In the genomic region with DNA sequence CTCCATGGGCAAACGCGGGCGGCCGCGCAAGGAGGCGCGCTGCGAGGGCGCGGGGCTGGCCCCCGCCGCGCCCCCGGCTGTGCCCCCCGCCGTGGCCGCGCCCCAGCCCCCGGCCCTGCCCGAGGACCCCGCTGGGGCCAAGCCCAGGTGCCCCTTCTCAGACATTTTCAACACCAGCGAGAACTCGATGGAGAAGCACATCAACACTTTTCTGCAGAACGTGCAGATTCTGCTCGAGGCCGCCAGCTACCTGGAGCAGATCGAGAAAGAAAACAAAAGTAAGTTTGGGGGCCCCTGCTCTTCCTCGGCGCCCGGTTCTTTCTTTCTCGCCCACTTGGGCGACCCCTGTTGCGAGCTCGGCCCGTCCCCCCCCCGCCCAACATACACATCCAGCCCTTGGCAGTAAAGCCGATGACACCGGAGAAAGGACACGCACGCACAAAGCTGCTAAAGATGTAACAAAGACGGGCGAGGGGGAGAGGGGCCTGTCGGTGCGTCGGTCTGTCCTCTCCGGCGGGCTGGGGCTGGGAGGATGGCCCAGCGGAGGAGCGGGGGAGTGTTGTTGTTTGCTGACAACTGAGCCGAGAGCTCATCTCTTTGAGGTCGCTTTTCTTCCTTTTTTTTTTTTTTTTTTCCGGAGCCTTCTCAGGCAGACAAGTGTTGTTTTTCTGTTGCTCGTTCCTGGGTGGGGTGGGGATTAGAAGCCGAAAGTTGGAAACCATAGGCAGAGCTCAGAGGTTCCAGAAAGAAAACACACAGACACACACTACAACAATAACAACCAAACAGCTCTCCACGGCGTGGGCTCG, we compare ENCODE assay signal across 8 cellular contexts. TPM values are rescaled to one million over a fixed set of nuclear protein-coding genes. Genes with fewer than 3 reads are reported as not detected.
DNase-seq lines count a peak whose midpoint lies in the region; ATAC-seq and TF ChIP-seq lines count a peak whose summit lies in the region.

No MANE protein-coding gene starts in this region.

- intact Hi-C loops in colonic mucosa (cut with DNase I) (no loop called here), lower lobe of right lung (cut with DNase I) (no loop called here)

- H3K9ac ChIP-seq in colonic mucosa (ENCODE audit: low read depth in 2 of 2, low read length in 2 of 2) (peak overlapping the region; percentile 78 to 95), stomach smooth muscle (ENCODE audit: low read length in 2 of 2) (peak overlapping the region; percentile 69 to 82)

- H3K27me3 ChIP-seq in colonic mucosa (no peaks in the 10 kb centered on the region), lower lobe of right lung (ENCODE audit: low read depth) (no peaks in the 10 kb centered on the region), stomach smooth muscle (ENCODE audit: control insufficient read depth in 1 of 2, insufficient read depth in 2 of 2, low read length in 2 of 2) (no peaks in the 10 kb centered on the region)

- H3K4me1 ChIP-seq in colonic mucosa: peaks cover 5% of the 10 kb centered on the region
- H3K4me1 ChIP-seq in lower lobe of right lung: peaks cover 22% of the 10 kb centered on the region
- peaks cover 23% of the 10 kb centered on the region for H3K4me1 ChIP-seq in stomach smooth muscle (ENCODE audit: control insufficient read depth, insufficient read depth, low read length)

- H3K27ac ChIP-seq in VCaP: peak overlapping the region; percentile 93
- H3K27ac ChIP-seq in colonic mucosa: peak overlapping the region; percentile 85
- peak overlapping the region; percentile 88 for H3K27ac ChIP-seq in lower lobe of right lung
- peak overlapping the region; percentile 85 for H3K27ac ChIP-seq in stomach smooth muscle (ENCODE audit: low read length)

- H3K36me3 ChIP-seq in colonic mucosa (no peaks in the 10 kb centered on the region), lower lobe of right lung (no peaks in the 10 kb centered on the region), stomach smooth muscle (ENCODE audit: control insufficient read depth in 2 of 2, insufficient read depth in 2 of 2, low read length in 2 of 2) (no peaks in the 10 kb centered on the region)

- H3K9me3 ChIP-seq in colonic mucosa: no peaks in the 10 kb centered on the region
- no peaks in the 10 kb centered on the region for H3K9me3 ChIP-seq in lower lobe of right lung
- no peaks in the 10 kb centered on the region for H3K9me3 ChIP-seq in stomach smooth muscle (ENCODE audit: control insufficient read depth in 2 of 2, low read length in 2 of 2)

- ATAC-seq in lower lobe of right lung (no peak), HG03469 (IDR thresholded peaks at IDR 0.05; ENCODE audit: unreplicated experiment) (no peak)

- peak; percentile 11 for DNase-seq in NCI-H2227 (lab: John Stamatoyannopoulos, UW; ENCODE audit: unreplicated experiment)
- no peak for DNase-seq in NCI-H2227 treated with DMSO at 0.1 percent for 48 hours (lab: John Stamatoyannopoulos, UW)
- no peak for DNase-seq in LNCaP clone FGC (ENCODE audit: low read depth)
- peak; percentile 63 for DNase-seq in colonic mucosa
- DNase-seq in lower lobe of right lung: no peak

- TF ChIP-seq CTCF in LNCaP clone FGC (IDR thresholded peaks at IDR 0.05; ENCODE audit: control insufficient read depth, extremely low read depth, insufficient read depth): no peak
- TF ChIP-seq CTCF in VCaP (conservative IDR thresholded peaks at IDR 0.05): no peak
- TF ChIP-seq CTCF in colonic mucosa (IDR thresholded peaks at IDR 0.05): no peak
- TF ChIP-seq CTCF in lower lobe of right lung (IDR thresholded peaks at IDR 0.05): no peak

- H3K4me3 ChIP-seq in LNCaP clone FGC (ENCODE audit: low read depth, low read length) (peak overlapping the region; percentile 64), colonic mucosa (peak overlapping the region; percentile 70), lower lobe of right lung (peak overlapping the region; percentile 80), stomach smooth muscle (ENCODE audit: low read length in 2 of 2) (peak overlapping the region; percentile 91 to 93)

RNA-seq across cellular contexts. Expression of a gene that starts 0.6 kb away (rescaled TPM):
- total RNA-seq in colonic mucosa (100 to 1,000 TPM in 1 of 2 donors, 10 to 100 TPM in 1; 58.0 to 304 TPM), lower lobe of right lung (33.3 TPM)

Comparison
In these comparisons a context has a peak if more than half of its experiments do, and no peak if none do; other contexts are left out.
1. DNase-seq: peak in NCI-H2227 (single experiment) and colonic mucosa (single experiment); none in NCI-H2227 treated with DMSO at 0.1 percent for 48 hours (single experiment), LNCaP clone FGC (single experiment) and lower lobe of right lung (single experiment).
2. Peak in every context shown above with its lines, with median percentiles within 50 percentile points of each other: H3K4me3 ChIP-seq and H3K27ac ChIP-seq.